ENCODE assay signal across 8 cellular contexts in genomic region chr6:4805553-4806307, GRCh38. TPM values are rescaled to one million over a fixed set of nuclear protein-coding genes. Genes with fewer than 3 reads are reported as not detected.
DNase-seq lines count a peak whose midpoint lies in the region; ATAC-seq, FAIRE-seq and TF ChIP-seq lines count a peak whose summit lies in the region.

No MANE protein-coding gene starts in this region.

- H3K36me3 ChIP-seq in body of pancreas (replicated peaks in 1 of 2; ENCODE audit: insufficient read depth in 1 of 2, low read depth in 2 of 2) (no peaks in the 10 kb centered on the region), kidney (ENCODE audit: control insufficient read depth in 1 of 2, insufficient read depth in 2 of 2, low read length in 2 of 2) (no peaks in the 10 kb centered on the region), stomach (no peaks in the 10 kb centered on the region)

- FAIRE-seq in kidney (lab: Jason Lieb, UNC) = no peak

- no peak overlapping the region for H3K9ac ChIP-seq in kidney (ENCODE audit: low read length in 2 of 2)

- TF ChIP-seq EP300 in stomach (IDR thresholded peaks at IDR 0.05) = no peak

- H3K9me3 ChIP-seq in body of pancreas (no peaks in the 10 kb centered on the region), kidney (ENCODE audit: control insufficient read depth in 1 of 2, low read length in 2 of 2) (no peaks in the 10 kb centered on the region), stomach (no peaks in the 10 kb centered on the region)

- H3K27ac ChIP-seq in body of pancreas (no peak overlapping the region), kidney (ENCODE audit: low read depth in 2 of 2, low read length in 2 of 2) (no peak overlapping the region), stomach (no peak overlapping the region)

- DNase-seq in AG20443 (ENCODE audit: low spot score) = peak; percentile 56
- DNase-seq in GM12864 (ENCODE audit: low read depth) = no peak
- DNase-seq in NCI-H460 (ENCODE audit: extremely low read depth, low read depth) = peak; percentile 37
- peak; percentile 54 to 68 (median 58) for DNase-seq in body of pancreas
- DNase-seq in kidney = peak; percentile 73
- peak; percentile 71 for DNase-seq in stomach
- no peak for DNase-seq in OCI-M2 (lab: John Stamatoyannopoulos, UW; ENCODE audit: unreplicated experiment)

- intact Hi-C loops in body of pancreas (cut with DNase I) (no loop called here), kidney (cut with DNase I) (no loop called here), stomach (cut with DNase I; ENCODE audit: low total_unique reads) (no loop called here)

- H3K27me3 ChIP-seq in body of pancreas = no peaks in the 10 kb centered on the region
- no peaks in the 10 kb centered on the region for H3K27me3 ChIP-seq in stomach

- no peak overlapping the region for H3K4me3 ChIP-seq in GM12864 (ENCODE audit: low read depth, low read length)
- H3K4me3 ChIP-seq in body of pancreas = no peak overlapping the region
- H3K4me3 ChIP-seq in kidney (ENCODE audit: low read length in 2 of 2) = no peak overlapping the region
- no peak overlapping the region for H3K4me3 ChIP-seq in stomach

- H3K4me1 ChIP-seq in body of pancreas (peaks cover 7% of the 10 kb centered on the region), kidney (ENCODE audit: control insufficient read depth in 1 of 2, insufficient read depth in 1 of 2, low read depth in 1 of 2, low read length in 2 of 2) (peaks cover 6 to 14% of the 10 kb centered on the region in 2 donors), stomach (peaks cover 12 to 61% (median 32%) of the 10 kb centered on the region in 4 donors)

- TF ChIP-seq POLR2A in body of pancreas (IDR thresholded peaks at IDR 0.05) (no peak), stomach (IDR thresholded peaks at IDR 0.05) (no peak)

- TF ChIP-seq CTCF in GM12864 (IDR thresholded peaks at IDR 0.05; ENCODE audit: low read depth, low read length, missing control alignments) (peak; percentile 69), body of pancreas (IDR thresholded peaks at IDR 0.05) (peak; percentile 35 to 59 (median 47)), kidney (IDR thresholded peaks at IDR 0.05; ENCODE audit: borderline replicate concordance, extremely low read depth, insufficient read depth) (peak; percentile 62), stomach (IDR thresholded peaks at IDR 0.05) (peak in 4 of 7 experiments; percentile 47 to 62 (median 52))

- 65 to 85% methylated on average over 8 to 17 of the region's 18 CpGs for WGBS in body of pancreas, 2 donors
- 66 to 87% (median 73%) methylated on average over 15 to 18 of the region's 18 CpGs for WGBS in stomach, 5 donors

- ATAC-seq in body of pancreas (peak; percentile 56), HG03378 (IDR thresholded peaks at IDR 0.05; ENCODE audit: unreplicated experiment) (no peak)

RNA-seq across cellular contexts. Expression of gene CDYL, which starts 29.5 kb away (rescaled TPM):
- total RNA-seq in NCI-H460 (2014; rRNA removed; shearing (Covaris generic)) = 19.5 and 19.7 TPM in 2 replicates
- polyA plus RNA-seq in NCI-H460 (2014; cell fraction: nucleus; rRNA removed) = 6.6 and 11.8 TPM in 2 replicates
- total RNA-seq in body of pancreas (1 to 10 TPM; 6.6 to 8.0 TPM), kidney (46.8 TPM), stomach (100 to 1,000 TPM in 1 of 5 donors, 10 to 100 TPM in 4; 13.4 to 226 (median 25.2) TPM)
- polyA plus RNA-seq in kidney (ENCODE audit: insufficient read depth, low read depth, low replicate concordance) (7.4 TPM), stomach (1 to 10 TPM; 6.2 to 7.7 (median 6.6) TPM)

Comparison
In these comparisons a context has a peak if more than half of its experiments do, and no peak if none do; other contexts are left out.
1. DNase-seq: peak in AG20443 (single experiment), NCI-H460 (single experiment), body of pancreas (4 of 4), kidney (single experiment) and stomach (single experiment); none in GM12864 (single experiment) and OCI-M2 (single experiment).
2. Peak in every context shown above with its lines, with median percentiles within 50 percentile points of each other: CTCF ChIP-seq.